ENCODE assay signal across 19 cellular contexts in genomic region chr20:58662142-58662473, GRCh38. TPM values are rescaled to one million over a fixed set of nuclear protein-coding genes. Genes with fewer than 3 reads are reported as not detected.
A peak's percentile ranks its signal among the peaks of the same experiment; 100 is the strongest.
DNase-seq lines count a peak whose midpoint lies in the region; ATAC-seq and TF ChIP-seq lines count a peak whose summit lies in the region.
"Had no signal": no experiment of that assay in that cellular context is flagged by ENCODE, and none has a peak within 500 bp of the region (broad histone marks: within the 10 kb centered on the region; RNA-seq: fewer than 3 reads in every experiment).

No MANE protein-coding gene starts in this region.

- H3K4me3 Mint-ChIP-seq in activated CD4-positive, alpha-beta T cell treated with anti-CD3 and anti-CD28 coated beads for 36 hours: peak overlapping the region; percentile 68
- no peak overlapping the region for H3K4me3 Mint-ChIP-seq in central memory CD8-positive, alpha-beta T cell
- no peak overlapping the region for H3K4me3 Mint-ChIP-seq in nephron progenitor cell

- H3K9me3 Mint-ChIP-seq in activated CD4-positive, alpha-beta T cell treated with anti-CD3 and anti-CD28 coated beads for 36 hours (ENCODE audit: low read depth): no peaks in the 10 kb centered on the region
- H3K9me3 Mint-ChIP-seq in central memory CD8-positive, alpha-beta T cell: no peaks in the 10 kb centered on the region
- H3K9me3 Mint-ChIP-seq in nephron progenitor cell: no peaks in the 10 kb centered on the region

- peak overlapping the region; percentile 12; the same call in 1 of the 2 replicates for H3K27ac ChIP-seq in RWPE1
- H3K27ac ChIP-seq: breast epithelium, pancreas, uterus had no signal

- peak overlapping the region; percentile 96 for H3K27ac Mint-ChIP-seq in activated CD4-positive, alpha-beta T cell treated with anti-CD3 and anti-CD28 coated beads for 36 hours
- peak overlapping the region; percentile 81 for H3K27ac Mint-ChIP-seq in central memory CD8-positive, alpha-beta T cell (ENCODE audit: low read depth)
- H3K27ac Mint-ChIP-seq in nephron progenitor cell: peak overlapping the region; percentile 71

- H3K36me3 Mint-ChIP-seq in activated CD4-positive, alpha-beta T cell treated with anti-CD3 and anti-CD28 coated beads for 36 hours (ENCODE audit: low read depth): peaks cover 45% of the 10 kb centered on the region
- H3K36me3 Mint-ChIP-seq in central memory CD8-positive, alpha-beta T cell (ENCODE audit: insufficient read depth): peaks cover 15% of the 10 kb centered on the region
- H3K36me3 Mint-ChIP-seq in nephron progenitor cell (ENCODE audit: low read depth): peaks cover 26% of the 10 kb centered on the region

- H3K27me3 Mint-ChIP-seq in activated CD4-positive, alpha-beta T cell treated with anti-CD3 and anti-CD28 coated beads for 36 hours: no peaks in the 10 kb centered on the region
- no peaks in the 10 kb centered on the region for H3K27me3 Mint-ChIP-seq in central memory CD8-positive, alpha-beta T cell
- H3K27me3 Mint-ChIP-seq in nephron progenitor cell (ENCODE audit: low read depth, poor library complexity): no peaks in the 10 kb centered on the region

- DNase-seq in activated CD4-positive, alpha-beta T cell treated with anti-CD3 and anti-CD28 coated beads for 36 hours: no peak
- no peak for DNase-seq in activated CD4-positive, alpha-beta T cell treated with anti-CD3 and anti-CD28 coated beads, Interleukin-2, amount 50 U/mL, for 4 hours
- DNase-seq in RWPE1 (ENCODE audit: low spot score): no peak
- DNase-seq in central memory CD8-positive, alpha-beta T cell (ENCODE audit: low spot score in 2 of 2): no peak
- no peak for DNase-seq in nephron progenitor cell
- no peak for DNase-seq in H4 (ENCODE audit: low spot score)
- no peak for DNase-seq in posterior vena cava (ENCODE audit: low spot score)
- DNase-seq: activated CD4-positive, alpha-beta T cell treated with anti-CD3 and anti-CD28 coated beads, Interleukin-2, amount 50 U/mL, for 48 hours; C1 segment of cervical spinal cord; DND-41; hippocampal formation; NCI-H2029 treated with DMSO at 0.1 percent for 48 hours; NCI-H510A treated with DMSO at 0.1 percent for 48 hours; stimulated activated CD4-positive, alpha-beta T cell treated with anti-CD3 and anti-CD28 coated beads, Interleukin-12 subunit alpha, Interleukin-12 subunit beta, amount 100 ng/mL, for 4 hours; stimulated activated naive CD4-positive, alpha-beta T cell treated with Interleukin-2 at 50 U/mL for 16 hours; uterus had no signal

- TF ChIP-seq CTCF in RWPE1 (conservative IDR thresholded peaks at IDR 0.05; ENCODE audit: low read depth): no peak
- TF ChIP-seq CTCF in nephron progenitor cell (IDR thresholded peaks at IDR 0.05): no peak

- intact Hi-C loops in activated CD4-positive, alpha-beta T cell treated with anti-CD3 and anti-CD28 coated beads for 36 hours (cut with DNase I, micrococcal nuclease): no loop called here
- intact Hi-C loops in posterior vena cava (cut with DNase I): no loop called here

- H3K4me1 Mint-ChIP-seq in activated CD4-positive, alpha-beta T cell treated with anti-CD3 and anti-CD28 coated beads for 36 hours: peaks cover 72% of the 10 kb centered on the region
- H3K4me1 Mint-ChIP-seq in central memory CD8-positive, alpha-beta T cell: peaks cover 66% of the 10 kb centered on the region
- H3K4me1 Mint-ChIP-seq in nephron progenitor cell: peaks cover 65% of the 10 kb centered on the region

- no peak for ATAC-seq in activated CD4-positive, alpha-beta T cell treated with anti-CD3 and anti-CD28 coated beads for 36 hours
- no peak for ATAC-seq in central memory CD8-positive, alpha-beta T cell (replicated peaks; ENCODE audit: extremely low read depth, poor library complexity, severe bottlenecking)
- ATAC-seq in HG02623 (IDR thresholded peaks at IDR 0.05; ENCODE audit: unreplicated experiment): no peak
- ATAC-seq: pancreas had no signal

- CTCF ChIA-PET in activated CD4-positive, alpha-beta T cell treated with anti-CD3 and anti-CD28 coated beads for 36 hours (lab: Charles Lee): interaction anchor here (2.0 kb wide), 1 partner anchor 15 kb away, joined by 8 read pairs; no protein-coding TSS in a partner anchor
- CTCF ChIA-PET in RWPE1 (lab: Yijun Ruan, JAX): interaction anchor here (0.6 kb wide), 1 partner anchor 50 kb away, joined by 3 read pairs; no protein-coding TSS in a partner anchor

- POLR2A ChIA-PET in activated CD4-positive, alpha-beta T cell treated with anti-CD3 and anti-CD28 coated beads for 36 hours (lab: Charles Lee): interaction anchor here (3.3 kb wide), 1 partner anchor 10 kb away, joined by 23 read pairs; the partner anchor contains the start of gene STX16
- POLR2A ChIA-PET in RWPE1 (lab: Yijun Ruan, JAX; ENCODE audit: low non-redundant PET): no interaction called here

RNA-seq across cellular contexts. Expression of gene STX16, which starts 11.0 kb away (rescaled TPM):
- 100 to 1,000 TPM; 101 to 110 TPM for total RNA-seq in activated CD4-positive, alpha-beta T cell treated with anti-CD3 and anti-CD28 coated beads for 36 hours
- total RNA-seq in H4 (2014; rRNA removed; shearing (Covaris generic)): 6.1 and 8.8 TPM in 2 replicates
- total RNA-seq in posterior vena cava: 10 to 100 TPM; 38.7 to 41.5 TPM

RNA-seq across cellular contexts. Expression of gene NPEPL1, which starts 30.5 kb away (rescaled TPM):
- 10 to 100 TPM; 13.6 to 15.2 TPM for total RNA-seq in activated CD4-positive, alpha-beta T cell treated with anti-CD3 and anti-CD28 coated beads for 36 hours
- 0.95 and 1.1 TPM in 2 replicates for total RNA-seq in H4 (2014; rRNA removed; shearing (Covaris generic))
- 10 to 100 TPM; 28.5 to 31.4 TPM for total RNA-seq in posterior vena cava
